Comparison of ENCODE assay signal across 8 cellular contexts in genomic region chr3:143973352-143974021, GRCh38.
DNase-seq lines count a peak whose midpoint lies in the region; ATAC-seq and TF ChIP-seq lines count a peak whose summit lies in the region.

No MANE protein-coding gene starts in this region.

- peak overlapping the region; percentile 94 for H3K4me3 Mint-ChIP-seq in stimulated activated memory B cell treated with anti-CD40 and anti-IgM and Interleukin-4, amounts not matched to agents 10 μg/mL and 1 μg/mL and 100 μg/mL, for 72 hours

- ATAC-seq in stimulated activated memory B cell treated with anti-CD40 and anti-IgM and Interleukin-4, amounts not matched to agents 10 μg/mL and 1 μg/mL and 100 μg/mL, for 72 hours = no peak
- no peak for ATAC-seq in HG03280 (IDR thresholded peaks at IDR 0.05; ENCODE audit: unreplicated experiment)

- H3K27ac ChIP-seq in angular gyrus (ENCODE audit: low read depth, low read length) = peak overlapping the region; percentile 99
- H3K27ac ChIP-seq in iPS-20b (ENCODE audit: low read length) = no peak overlapping the region

- H3K9ac ChIP-seq in iPS-20b (ENCODE audit: low read depth, low read length) = peak overlapping the region; percentile 87

- no peaks in the 10 kb centered on the region for H3K27me3 Mint-ChIP-seq in stimulated activated memory B cell treated with anti-CD40 and anti-IgM and Interleukin-4, amounts not matched to agents 10 μg/mL and 1 μg/mL and 100 μg/mL, for 72 hours

- peaks cover 37% of the 10 kb centered on the region for H3K4me1 Mint-ChIP-seq in stimulated activated memory B cell treated with anti-CD40 and anti-IgM and Interleukin-4, amounts not matched to agents 10 μg/mL and 1 μg/mL and 100 μg/mL, for 72 hours

- DNase-seq in NCI-H1417 (lab: John Stamatoyannopoulos, UW) (peak in 2 of 3 experiments; percentile 67 to 84), NCI-H1417 treated with DMSO at 0.1 percent for 48 hours (lab: John Stamatoyannopoulos, UW) (no peak), LNCaP clone FGC (ENCODE audit: low read depth) (no peak)
- DNase-seq in effector CD8-positive, alpha-beta T cell (lab: John Stamatoyannopoulos, UW) = no peak

- H3K9me3 ChIP-seq in iPS-20b (ENCODE audit: insufficient read depth, low read depth, low read length) = no peaks in the 10 kb centered on the region

- no peaks in the 10 kb centered on the region for H3K36me3 ChIP-seq in iPS-20b (ENCODE audit: insufficient read depth, low read depth, low read length)

- no peaks in the 10 kb centered on the region for H3K36me3 Mint-ChIP-seq in stimulated activated memory B cell treated with anti-CD40 and anti-IgM and Interleukin-4, amounts not matched to agents 10 μg/mL and 1 μg/mL and 100 μg/mL, for 72 hours

- H3K4me3 ChIP-seq in LNCaP clone FGC (ENCODE audit: low read depth, low read length) (peak overlapping the region; percentile 78), iPS-20b (ENCODE audit: low read length) (peak overlapping the region; percentile 92)

- H3K27ac Mint-ChIP-seq in stimulated activated memory B cell treated with anti-CD40 and anti-IgM and Interleukin-4, amounts not matched to agents 10 μg/mL and 1 μg/mL and 100 μg/mL, for 72 hours = peak overlapping the region; percentile 76

- TF ChIP-seq CTCF in LNCaP clone FGC (IDR thresholded peaks at IDR 0.05; ENCODE audit: control insufficient read depth, extremely low read depth, insufficient read depth) = no peak

- no peaks in the 10 kb centered on the region for H3K9me3 Mint-ChIP-seq in stimulated activated memory B cell treated with anti-CD40 and anti-IgM and Interleukin-4, amounts not matched to agents 10 μg/mL and 1 μg/mL and 100 μg/mL, for 72 hours

- H3K4me1 ChIP-seq in iPS-20b (ENCODE audit: insufficient read depth, low read length) = peaks cover 26% of the 10 kb centered on the region

- no peaks in the 10 kb centered on the region for H3K27me3 ChIP-seq in iPS-20b (ENCODE audit: insufficient read depth, low read length)

Comparison
In these comparisons a context has a peak if more than half of its experiments do, and no peak if none do; other contexts are left out.
1. DNase-seq: peak in NCI-H1417 (2 of 3); none in NCI-H1417 treated with DMSO at 0.1 percent for 48 hours (single experiment), LNCaP clone FGC (single experiment) and effector CD8-positive, alpha-beta T cell (single experiment).